Comparison of ENCODE assay signal across 1 cellular context in the genomic region with DNA sequence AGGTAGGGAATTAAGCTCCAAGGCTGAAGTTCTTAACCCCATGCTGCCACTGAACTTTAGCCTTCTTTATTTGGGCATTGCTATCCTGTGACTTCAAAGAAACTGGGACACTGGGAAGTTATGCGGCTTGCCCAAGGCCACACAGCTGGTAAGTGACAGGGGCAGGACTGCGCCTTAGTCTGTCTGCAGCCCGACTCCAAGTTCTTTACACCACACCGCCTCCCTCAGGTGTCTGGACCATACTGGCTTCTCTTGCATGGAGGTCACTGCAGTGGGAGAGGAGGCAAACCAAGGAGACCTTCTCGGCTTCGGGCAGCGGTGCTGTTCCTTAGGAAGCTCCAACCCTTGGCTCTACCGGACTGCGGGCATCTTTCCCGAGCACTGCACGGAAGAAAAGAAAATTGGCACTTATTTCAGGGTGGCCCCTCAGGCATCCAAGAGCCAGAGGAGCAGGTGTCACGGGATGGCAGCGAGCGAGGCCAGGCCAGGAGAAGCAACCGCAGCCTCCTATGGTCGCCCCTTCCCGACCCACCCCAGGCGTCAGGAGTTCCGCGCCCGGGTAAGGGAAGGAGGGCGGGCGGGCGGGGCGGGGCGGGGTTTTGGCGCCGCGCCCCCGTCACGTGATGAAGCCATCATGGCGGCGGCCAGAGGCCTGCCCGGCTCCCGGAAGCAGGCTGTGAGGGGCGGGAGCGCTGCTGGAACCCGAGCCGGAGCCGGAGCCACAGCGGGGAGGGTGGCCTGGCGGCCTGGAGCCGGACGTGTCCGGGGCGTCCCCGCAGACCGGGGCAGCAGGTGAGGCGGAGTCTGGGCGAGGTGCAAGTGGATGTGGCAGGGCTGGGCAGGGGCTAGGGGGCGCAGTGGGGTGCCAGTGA.
A peak's percentile ranks its signal among the peaks of the same experiment; 100 is the strongest.
TF ChIP-seq lines count a peak whose summit lies in the region.

No MANE protein-coding gene starts in this region.

TF ChIP-seq in HEK293, 187 proteins besides CTCF, POLR2A, EP300 and RAD21 (continued from another document and continues in another):
- no peak for TF ChIP-seq PBX3 (CRISPR knock-in tag; IDR thresholded peaks at IDR 0.05)
- no peak for TF ChIP-seq ZNF266 (tag by site-specific recombination; IDR thresholded peaks at IDR 0.05; ENCODE audit: low read depth)
- TF ChIP-seq HOXA7 (CRISPR knock-in tag; IDR thresholded peaks at IDR 0.05; ENCODE audit: borderline replicate concordance) = no peak
- no peak for TF ChIP-seq ZSCAN23 (tag by site-specific recombination; IDR thresholded peaks at IDR 0.05)
- no peak for TF ChIP-seq ZNF121 (tag by site-specific recombination; IDR thresholded peaks at IDR 0.05)
- TF ChIP-seq ZSCAN18 (tag by site-specific recombination; IDR thresholded peaks at IDR 0.05) = no peak
- TF ChIP-seq ZNF157 (tag by site-specific recombination; IDR thresholded peaks at IDR 0.05) = no peak
- no peak for TF ChIP-seq KLF17 (tag by site-specific recombination; IDR thresholded peaks at IDR 0.05)
- TF ChIP-seq ZNF664 (tag by site-specific recombination; IDR thresholded peaks at IDR 0.05) = no peak
- TF ChIP-seq IKZF3 (tag by site-specific recombination; IDR thresholded peaks at IDR 0.05) = peak; percentile 88
- 0 out of 2 replicates have a peak, but pooled peaks have one; percentile 41 for TF ChIP-seq ZNF843 (tag by site-specific recombination; IDR thresholded peaks at IDR 0.05)
- no peak for TF ChIP-seq ZNF785 (tag by site-specific recombination; IDR thresholded peaks at IDR 0.05)
- TF ChIP-seq, protein P1, sequence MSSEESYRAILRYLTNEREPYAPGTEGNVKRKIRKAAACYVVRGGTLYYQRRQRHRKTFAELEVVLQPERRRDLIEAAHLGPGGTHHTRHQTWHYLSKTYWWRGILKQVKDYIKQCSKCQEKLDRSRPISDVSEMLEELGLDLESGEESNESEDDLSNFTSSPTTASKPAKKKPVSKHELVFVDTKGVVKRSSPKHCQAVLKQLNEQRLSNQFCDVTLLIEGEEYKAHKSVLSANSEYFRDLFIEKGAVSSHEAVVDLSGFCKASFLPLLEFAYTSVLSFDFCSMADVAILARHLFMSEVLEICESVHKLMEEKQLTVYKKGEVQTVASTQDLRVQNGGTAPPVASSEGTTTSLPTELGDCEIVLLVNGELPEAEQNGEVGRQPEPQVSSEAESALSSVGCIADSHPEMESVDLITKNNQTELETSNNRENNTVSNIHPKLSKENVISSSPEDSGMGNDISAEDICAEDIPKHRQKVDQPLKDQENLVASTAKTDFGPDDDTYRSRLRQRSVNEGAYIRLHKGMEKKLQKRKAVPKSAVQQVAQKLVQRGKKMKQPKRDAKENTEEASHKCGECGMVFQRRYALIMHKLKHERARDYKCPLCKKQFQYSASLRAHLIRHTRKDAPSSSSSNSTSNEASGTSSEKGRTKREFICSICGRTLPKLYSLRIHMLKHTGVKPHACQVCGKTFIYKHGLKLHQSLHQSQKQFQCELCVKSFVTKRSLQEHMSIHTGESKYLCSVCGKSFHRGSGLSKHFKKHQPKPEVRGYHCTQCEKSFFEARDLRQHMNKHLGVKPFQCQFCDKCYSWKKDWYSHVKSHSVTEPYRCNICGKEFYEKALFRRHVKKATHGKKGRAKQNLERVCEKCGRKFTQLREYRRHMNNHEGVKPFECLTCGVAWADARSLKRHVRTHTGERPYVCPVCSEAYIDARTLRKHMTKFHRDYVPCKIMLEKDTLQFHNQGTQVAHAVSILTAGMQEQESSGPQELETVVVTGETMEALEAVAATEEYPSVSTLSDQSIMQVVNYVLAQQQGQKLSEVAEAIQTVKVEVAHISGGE (tag by site-specific recombination; conservative IDR thresholded peaks at IDR 0.05; ENCODE audit: low read depth) = peak; percentile 70
- peak; percentile 11; the same call in 1 of the 2 replicates for TF ChIP-seq GLIS1 (tag by site-specific recombination; IDR thresholded peaks at IDR 0.05)
- TF ChIP-seq ZNF76 (tag by site-specific recombination; IDR thresholded peaks at IDR 0.05; ENCODE audit: borderline replicate concordance, low read depth) = peak; percentile 23; the same call in 1 of the 2 replicates
- no peak for TF ChIP-seq MEIS1 (CRISPR knock-in tag; IDR thresholded peaks at IDR 0.05; ENCODE audit: borderline replicate concordance)
- no peak for TF ChIP-seq ZNF239 (tag by site-specific recombination; IDR thresholded peaks at IDR 0.05)
- TF ChIP-seq ZNF169 (tag by site-specific recombination; IDR thresholded peaks at IDR 0.05) = no peak
- TF ChIP-seq EGR2 (tag by site-specific recombination; IDR thresholded peaks at IDR 0.05; ENCODE audit: low read depth) = 0 out of 2 replicates have a peak, but pooled peaks have one; percentile 6
- TF ChIP-seq, protein P2, sequence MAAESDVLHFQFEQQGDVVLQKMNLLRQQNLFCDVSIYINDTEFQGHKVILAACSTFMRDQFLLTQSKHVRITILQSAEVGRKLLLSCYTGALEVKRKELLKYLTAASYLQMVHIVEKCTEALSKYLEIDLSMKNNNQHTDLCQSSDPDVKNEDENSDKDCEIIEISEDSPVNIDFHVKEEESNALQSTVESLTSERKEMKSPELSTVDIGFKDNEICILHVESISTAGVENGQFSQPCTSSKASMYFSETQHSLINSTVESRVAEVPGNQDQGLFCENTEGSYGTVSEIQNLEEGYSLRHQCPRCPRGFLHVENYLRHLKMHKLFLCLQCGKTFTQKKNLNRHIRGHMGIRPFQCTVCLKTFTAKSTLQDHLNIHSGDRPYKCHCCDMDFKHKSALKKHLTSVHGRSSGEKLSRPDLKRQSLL (tag by site-specific recombination; IDR thresholded peaks at IDR 0.05) = peak; percentile 94
- no peak for TF ChIP-seq ZFHX2 (tag by site-specific recombination; conservative IDR thresholded peaks at IDR 0.05)
- no peak for TF ChIP-seq ZNF274 (IDR thresholded peaks at IDR 0.05; ENCODE audit: low read length)
- TF ChIP-seq ZNF274 (tag by site-specific recombination; IDR thresholded peaks at IDR 0.05; ENCODE audit: borderline replicate concordance) = no peak
- TF ChIP-seq ZNF549 (tag by site-specific recombination; IDR thresholded peaks at IDR 0.05) = no peak
- no peak for TF ChIP-seq RBAK (tag by site-specific recombination; IDR thresholded peaks at IDR 0.05)
- 0 out of 2 replicates have a peak, but pooled peaks have one; percentile 30 for TF ChIP-seq ZBTB48 (tag by site-specific recombination; IDR thresholded peaks at IDR 0.05)
- peak; percentile 49 for TF ChIP-seq ZBTB8A (tag by site-specific recombination; IDR thresholded peaks at IDR 0.05)
- TF ChIP-seq ZNF324 (tag by site-specific recombination; IDR thresholded peaks at IDR 0.05) = peak; percentile 40; the same call in 1 of the 2 replicates
- no peak for TF ChIP-seq ZNF404 (tag by site-specific recombination; IDR thresholded peaks at IDR 0.05)
- TF ChIP-seq ZNF560 (tag by site-specific recombination; IDR thresholded peaks at IDR 0.05; ENCODE audit: borderline replicate concordance) = no peak
- TF ChIP-seq GFI1B (tag by site-specific recombination; IDR thresholded peaks at IDR 0.05) = no peak
- no peak; the same call in 1 of the 2 replicates for TF ChIP-seq ZNF335 (tag by site-specific recombination; conservative IDR thresholded peaks at IDR 0.05)
- no peak for TF ChIP-seq ZNF248 (tag by site-specific recombination; IDR thresholded peaks at IDR 0.05)
- no peak for TF ChIP-seq SCRT1 (tag by site-specific recombination; IDR thresholded peaks at IDR 0.05; ENCODE audit: borderline replicate concordance)
- TF ChIP-seq ZNF366 (tag by site-specific recombination; conservative IDR thresholded peaks at IDR 0.05) = no peak
- no peak for TF ChIP-seq ZFP41 (tag by site-specific recombination; IDR thresholded peaks at IDR 0.05; ENCODE audit: borderline replicate concordance)
- TF ChIP-seq, protein P3, sequence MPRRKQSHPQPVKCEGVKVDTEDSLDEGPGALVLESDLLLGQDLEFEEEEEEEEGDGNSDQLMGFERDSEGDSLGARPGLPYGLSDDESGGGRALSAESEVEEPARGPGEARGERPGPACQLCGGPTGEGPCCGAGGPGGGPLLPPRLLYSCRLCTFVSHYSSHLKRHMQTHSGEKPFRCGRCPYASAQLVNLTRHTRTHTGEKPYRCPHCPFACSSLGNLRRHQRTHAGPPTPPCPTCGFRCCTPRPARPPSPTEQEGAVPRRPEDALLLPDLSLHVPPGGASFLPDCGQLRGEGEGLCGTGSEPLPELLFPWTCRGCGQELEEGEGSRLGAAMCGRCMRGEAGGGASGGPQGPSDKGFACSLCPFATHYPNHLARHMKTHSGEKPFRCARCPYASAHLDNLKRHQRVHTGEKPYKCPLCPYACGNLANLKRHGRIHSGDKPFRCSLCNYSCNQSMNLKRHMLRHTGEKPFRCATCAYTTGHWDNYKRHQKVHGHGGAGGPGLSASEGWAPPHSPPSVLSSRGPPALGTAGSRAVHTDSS (tag by site-specific recombination; IDR thresholded peaks at IDR 0.05) = no peak
- no peak for TF ChIP-seq ZNF433 (tag by site-specific recombination; IDR thresholded peaks at IDR 0.05; ENCODE audit: low read depth)
- no peak for TF ChIP-seq ZBTB1 (tag by site-specific recombination; IDR thresholded peaks at IDR 0.05)
- TF ChIP-seq, protein P4, sequence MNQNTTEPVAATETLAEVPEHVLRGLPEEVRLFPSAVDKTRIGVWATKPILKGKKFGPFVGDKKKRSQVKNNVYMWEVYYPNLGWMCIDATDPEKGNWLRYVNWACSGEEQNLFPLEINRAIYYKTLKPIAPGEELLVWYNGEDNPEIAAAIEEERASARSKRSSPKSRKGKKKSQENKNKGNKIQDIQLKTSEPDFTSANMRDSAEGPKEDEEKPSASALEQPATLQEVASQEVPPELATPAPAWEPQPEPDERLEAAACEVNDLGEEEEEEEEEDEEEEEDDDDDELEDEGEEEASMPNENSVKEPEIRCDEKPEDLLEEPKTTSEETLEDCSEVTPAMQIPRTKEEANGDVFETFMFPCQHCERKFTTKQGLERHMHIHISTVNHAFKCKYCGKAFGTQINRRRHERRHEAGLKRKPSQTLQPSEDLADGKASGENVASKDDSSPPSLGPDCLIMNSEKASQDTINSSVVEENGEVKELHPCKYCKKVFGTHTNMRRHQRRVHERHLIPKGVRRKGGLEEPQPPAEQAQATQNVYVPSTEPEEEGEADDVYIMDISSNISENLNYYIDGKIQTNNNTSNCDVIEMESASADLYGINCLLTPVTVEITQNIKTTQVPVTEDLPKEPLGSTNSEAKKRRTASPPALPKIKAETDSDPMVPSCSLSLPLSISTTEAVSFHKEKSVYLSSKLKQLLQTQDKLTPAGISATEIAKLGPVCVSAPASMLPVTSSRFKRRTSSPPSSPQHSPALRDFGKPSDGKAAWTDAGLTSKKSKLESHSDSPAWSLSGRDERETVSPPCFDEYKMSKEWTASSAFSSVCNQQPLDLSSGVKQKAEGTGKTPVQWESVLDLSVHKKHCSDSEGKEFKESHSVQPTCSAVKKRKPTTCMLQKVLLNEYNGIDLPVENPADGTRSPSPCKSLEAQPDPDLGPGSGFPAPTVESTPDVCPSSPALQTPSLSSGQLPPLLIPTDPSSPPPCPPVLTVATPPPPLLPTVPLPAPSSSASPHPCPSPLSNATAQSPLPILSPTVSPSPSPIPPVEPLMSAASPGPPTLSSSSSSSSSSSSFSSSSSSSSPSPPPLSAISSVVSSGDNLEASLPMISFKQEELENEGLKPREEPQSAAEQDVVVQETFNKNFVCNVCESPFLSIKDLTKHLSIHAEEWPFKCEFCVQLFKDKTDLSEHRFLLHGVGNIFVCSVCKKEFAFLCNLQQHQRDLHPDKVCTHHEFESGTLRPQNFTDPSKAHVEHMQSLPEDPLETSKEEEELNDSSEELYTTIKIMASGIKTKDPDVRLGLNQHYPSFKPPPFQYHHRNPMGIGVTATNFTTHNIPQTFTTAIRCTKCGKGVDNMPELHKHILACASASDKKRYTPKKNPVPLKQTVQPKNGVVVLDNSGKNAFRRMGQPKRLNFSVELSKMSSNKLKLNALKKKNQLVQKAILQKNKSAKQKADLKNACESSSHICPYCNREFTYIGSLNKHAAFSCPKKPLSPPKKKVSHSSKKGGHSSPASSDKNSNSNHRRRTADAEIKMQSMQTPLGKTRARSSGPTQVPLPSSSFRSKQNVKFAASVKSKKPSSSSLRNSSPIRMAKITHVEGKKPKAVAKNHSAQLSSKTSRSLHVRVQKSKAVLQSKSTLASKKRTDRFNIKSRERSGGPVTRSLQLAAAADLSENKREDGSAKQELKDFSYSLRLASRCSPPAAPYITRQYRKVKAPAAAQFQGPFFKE (tag by site-specific recombination; IDR thresholded peaks at IDR 0.05; ENCODE audit: borderline replicate concordance) = no peak
- TF ChIP-seq ZEB2 (tag by site-specific recombination; IDR thresholded peaks at IDR 0.05) = 0 out of 2 replicates have a peak, but pooled peaks have one; percentile 56
- no peak for TF ChIP-seq ZSCAN4 (tag by site-specific recombination; IDR thresholded peaks at IDR 0.05)
